ENCODE assay signal across 1 cellular context in genomic region chr10:93150990-93151547, GRCh38.
TF ChIP-seq lines count a peak whose summit lies in the region.

No MANE protein-coding gene starts in this region.

TF ChIP-seq in GM23338, 12 proteins besides CTCF, POLR2A, EP300 and RAD21 (continued from another document):
- TF ChIP-seq, protein P1, sequence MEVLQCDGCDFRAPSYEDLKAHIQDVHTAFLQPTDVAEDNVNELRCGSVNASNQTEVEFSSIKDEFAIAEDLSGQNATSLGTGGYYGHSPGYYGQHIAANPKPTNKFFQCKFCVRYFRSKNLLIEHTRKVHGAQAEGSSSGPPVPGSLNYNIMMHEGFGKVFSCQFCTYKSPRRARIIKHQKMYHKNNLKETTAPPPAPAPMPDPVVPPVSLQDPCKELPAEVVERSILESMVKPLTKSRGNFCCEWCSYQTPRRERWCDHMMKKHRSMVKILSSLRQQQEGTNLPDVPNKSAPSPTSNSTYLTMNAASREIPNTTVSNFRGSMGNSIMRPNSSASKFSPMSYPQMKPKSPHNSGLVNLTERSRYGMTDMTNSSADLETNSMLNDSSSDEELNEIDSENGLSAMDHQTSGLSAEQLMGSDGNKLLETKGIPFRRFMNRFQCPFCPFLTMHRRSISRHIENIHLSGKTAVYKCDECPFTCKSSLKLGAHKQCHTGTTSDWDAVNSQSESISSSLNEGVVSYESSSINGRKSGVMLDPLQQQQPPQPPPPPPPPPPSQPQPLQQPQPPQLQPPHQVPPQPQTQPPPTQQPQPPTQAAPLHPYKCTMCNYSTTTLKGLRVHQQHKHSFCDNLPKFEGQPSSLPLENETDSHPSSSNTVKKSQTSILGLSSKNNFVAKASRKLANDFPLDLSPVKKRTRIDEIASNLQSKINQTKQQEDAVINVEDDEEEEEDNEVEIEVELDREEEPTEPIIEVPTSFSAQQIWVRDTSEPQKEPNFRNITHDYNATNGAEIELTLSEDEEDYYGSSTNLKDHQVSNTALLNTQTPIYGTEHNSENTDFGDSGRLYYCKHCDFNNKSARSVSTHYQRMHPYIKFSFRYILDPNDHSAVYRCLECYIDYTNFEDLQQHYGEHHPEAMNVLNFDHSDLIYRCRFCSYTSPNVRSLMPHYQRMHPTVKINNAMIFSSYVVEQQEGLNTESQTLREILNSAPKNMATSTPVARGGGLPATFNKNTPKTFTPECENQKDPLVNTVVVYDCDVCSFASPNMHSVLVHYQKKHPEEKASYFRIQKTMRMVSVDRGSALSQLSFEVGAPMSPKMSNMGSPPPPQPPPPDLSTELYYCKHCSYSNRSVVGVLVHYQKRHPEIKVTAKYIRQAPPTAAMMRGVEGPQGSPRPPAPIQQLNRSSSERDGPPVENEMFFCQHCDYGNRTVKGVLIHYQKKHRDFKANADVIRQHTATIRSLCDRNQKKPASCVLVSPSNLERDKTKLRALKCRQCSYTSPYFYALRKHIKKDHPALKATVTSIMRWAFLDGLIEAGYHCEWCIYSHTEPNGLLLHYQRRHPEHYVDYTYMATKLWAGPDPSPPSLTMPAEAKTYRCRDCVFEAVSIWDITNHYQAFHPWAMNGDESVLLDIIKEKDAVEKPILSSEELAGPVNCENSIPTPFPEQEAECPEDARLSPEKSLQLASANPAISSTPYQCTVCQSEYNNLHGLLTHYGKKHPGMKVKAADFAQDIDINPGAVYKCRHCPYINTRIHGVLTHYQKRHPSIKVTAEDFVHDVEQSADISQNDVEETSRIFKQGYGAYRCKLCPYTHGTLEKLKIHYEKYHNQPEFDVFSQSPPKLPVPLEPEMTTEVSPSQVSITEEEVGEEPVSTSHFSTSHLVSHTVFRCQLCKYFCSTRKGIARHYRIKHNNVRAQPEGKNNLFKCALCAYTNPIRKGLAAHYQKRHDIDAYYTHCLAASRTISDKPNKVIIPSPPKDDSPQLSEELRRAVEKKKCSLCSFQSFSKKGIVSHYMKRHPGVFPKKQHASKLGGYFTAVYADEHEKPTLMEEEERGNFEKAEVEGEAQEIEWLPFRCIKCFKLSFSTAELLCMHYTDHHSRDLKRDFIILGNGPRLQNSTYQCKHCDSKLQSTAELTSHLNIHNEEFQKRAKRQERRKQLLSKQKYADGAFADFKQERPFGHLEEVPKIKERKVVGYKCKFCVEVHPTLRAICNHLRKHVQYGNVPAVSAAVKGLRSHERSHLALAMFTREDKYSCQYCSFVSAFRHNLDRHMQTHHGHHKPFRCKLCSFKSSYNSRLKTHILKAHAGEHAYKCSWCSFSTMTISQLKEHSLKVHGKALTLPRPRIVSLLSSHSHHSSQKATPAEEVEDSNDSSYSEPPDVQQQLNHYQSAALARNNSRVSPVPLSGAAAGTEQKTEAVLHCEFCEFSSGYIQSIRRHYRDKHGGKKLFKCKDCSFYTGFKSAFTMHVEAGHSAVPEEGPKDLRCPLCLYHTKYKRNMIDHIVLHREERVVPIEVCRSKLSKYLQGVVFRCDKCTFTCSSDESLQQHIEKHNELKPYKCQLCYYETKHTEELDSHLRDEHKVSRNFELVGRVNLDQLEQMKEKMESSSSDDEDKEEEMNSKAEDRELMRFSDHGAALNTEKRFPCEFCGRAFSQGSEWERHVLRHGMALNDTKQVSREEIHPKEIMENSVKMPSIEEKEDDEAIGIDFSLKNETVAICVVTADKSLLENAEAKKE (CRISPR knock-in tag; IDR thresholded peaks at IDR 0.05): no peak
- TF ChIP-seq EZH2phosphoT487 (IDR thresholded peaks at IDR 0.05; ENCODE audit: unreplicated experiment): no peak
TF ChIP-seq in GM23338: peak in this region for 0.
